In genomic region chr3:16179261-16179660, GRCh38 we compare ENCODE assay signal across 21 cellular contexts. TPM values are rescaled to one million over a fixed set of nuclear protein-coding genes. Genes with fewer than 3 reads are reported as not detected.
DNase-seq lines count a peak whose midpoint lies in the region; ATAC-seq, FAIRE-seq and TF ChIP-seq lines count a peak whose summit lies in the region.
"Had no signal": no experiment of that assay in that cellular context is flagged by ENCODE, and none has a peak within 500 bp of the region (broad histone marks: within the 10 kb centered on the region; RNA-seq: fewer than 3 reads in every experiment).

No MANE protein-coding gene starts in this region.

- FAIRE-seq in HepG2 (lab: Jason Lieb, UNC): no peak
- FAIRE-seq: A204.1, GM12891 had no signal

- no peaks in the 10 kb centered on the region for H3K36me3 Mint-ChIP-seq in activated CD8-positive, alpha-beta T cell treated with anti-CD3 and anti-CD28 coated beads for 36 hours (ENCODE audit: low read depth)
- H3K36me3 Mint-ChIP-seq: CD8-positive, alpha-beta T cell had no signal

- TF ChIP-seq POLR2A in HepG2 (IDR thresholded peaks at IDR 0.05; ENCODE audit: insufficient read depth in 1 of 2, low read depth in 2 of 2, low read length in 2 of 2) (no peak), right lobe of liver (IDR thresholded peaks at IDR 0.05) (no peak), breast epithelium (IDR thresholded peaks at IDR 0.05) (no peak), gastrocnemius medialis (IDR thresholded peaks at IDR 0.05) (no peak)

- no peaks in the 10 kb centered on the region for H3K79me2 ChIP-seq in HepG2 (ENCODE audit: insufficient read depth, low read length)

- no peak overlapping the region for H3K4me2 ChIP-seq in HepG2 (ENCODE audit: low read depth, low read length)

- 50% methylated on average over 2 of the region's 2 CpGs for WGBS in HepG2 (ENCODE audit: low lambda C conversion rate)
- WGBS in right lobe of liver (ENCODE audit: insufficient coverage, low coverage, low lambda C conversion rate, missing lambda C conversion rate): 90% methylated on average over 2 of the region's 2 CpGs

- no peak for TF ChIP-seq EP300 in HepG2 (IDR thresholded peaks at IDR 0.05; ENCODE audit: low read depth in 2 of 2, low read length in 2 of 2)
- TF ChIP-seq EP300 in HepG2 (CRISPR knock-in tag; IDR thresholded peaks at IDR 0.05; ENCODE audit: borderline replicate concordance): no peak

- BruUV-seq in HepG2 (replicated peaks; lab: Mats Ljungman, UMichigan): no TSS peak

- H3K27ac Mint-ChIP-seq in activated CD8-positive, alpha-beta T cell treated with anti-CD3 and anti-CD28 coated beads for 36 hours: no peak overlapping the region
- H3K27ac Mint-ChIP-seq: CD8-positive, alpha-beta T cell had no signal

- H3K4me3 Mint-ChIP-seq in activated CD8-positive, alpha-beta T cell treated with anti-CD3 and anti-CD28 coated beads for 36 hours: no peak overlapping the region
- H3K4me3 Mint-ChIP-seq: CD8-positive, alpha-beta T cell had no signal

- H3K36me3 ChIP-seq in HepG2 (replicated peaks in 1 of 2; ENCODE audit: control insufficient read depth in 1 of 2, insufficient read depth in 2 of 2, low read length in 2 of 2): no peaks in the 10 kb centered on the region
- H3K36me3 ChIP-seq in right lobe of liver: no peaks in the 10 kb centered on the region
- no peaks in the 10 kb centered on the region for H3K36me3 ChIP-seq in breast epithelium
- H3K36me3 ChIP-seq in gastrocnemius medialis: peaks cover 0 to 11% of the 10 kb centered on the region in 2 donors
- H3K36me3 ChIP-seq in lower lobe of right lung: no peaks in the 10 kb centered on the region
- H3K36me3 ChIP-seq: BLaER1 had no signal

- peaks cover 19% of the 10 kb centered on the region for H3K27me3 Mint-ChIP-seq in activated CD8-positive, alpha-beta T cell treated with anti-CD3 and anti-CD28 coated beads for 36 hours

- ATAC-seq in HepG2 (no peak), right lobe of liver (no peak), gastrocnemius medialis (no peak), lower lobe of right lung (no peak)
- no peak for ATAC-seq in activated CD8-positive, alpha-beta T cell treated with anti-CD3 and anti-CD28 coated beads for 36 hours
- ATAC-seq: CD8-positive, alpha-beta T cell had no signal

- DNase-seq in HepG2 (ENCODE audit: low spot score) (no peak), right lobe of liver (no peak), breast epithelium (ENCODE audit: low spot score in 2 of 2) (no peak), gastrocnemius medialis (no peak), lower lobe of right lung (no peak), CD1c-positive myeloid dendritic cell (ENCODE audit: extremely low spot score) (no peak)
- DNase-seq in activated CD4-positive, CD25-positive, alpha-beta regulatory T cell (lab: John Stamatoyannopoulos, UW): no peak
- DNase-seq in activated CD8-positive, alpha-beta T cell treated with anti-CD3 and anti-CD28 coated beads for 36 hours: no peak
- DNase-seq: CD8-positive, alpha-beta T cell; DMS53; EL; GOT3; NCI-H1436 treated with DMSO at 0.1 percent for 48 hours; NCI-H2029; NCI-H345; NCI-H524 treated with DMSO at 0.1 percent for 48 hours; RPMI8226; SHP77 treated with DMSO at 0.1 percent for 48 hours had no signal

- H3K27ac ChIP-seq in HepG2 (ENCODE audit: extremely low read length, insufficient read depth, low read length) (no peak overlapping the region), right lobe of liver (no peak overlapping the region), breast epithelium (peak overlapping the region in 1 of 2 donors; percentile 13), gastrocnemius medialis (peak overlapping the region; percentile 24 to 82 (median 27)), lower lobe of right lung (no peak overlapping the region)
- H3K27ac ChIP-seq: BLaER1 had no signal

- POLR2A ChIA-PET in HepG2 (lab: Yijun Ruan, JAX): interaction anchor here (1.6 kb wide), 1 partner anchor 119 kb away, joined by 4 read pairs; no protein-coding TSS in a partner anchor
- POLR2A ChIA-PET in activated CD8-positive, alpha-beta T cell treated with anti-CD3 and anti-CD28 coated beads for 36 hours (lab: Charles Lee): no interaction called here

- no peaks in the 10 kb centered on the region for H3K9me3 ChIP-seq in HepG2 (ENCODE audit: low read length)
- H3K9me3 ChIP-seq in right lobe of liver: no peaks in the 10 kb centered on the region
- no peaks in the 10 kb centered on the region for H3K9me3 ChIP-seq in breast epithelium
- H3K9me3 ChIP-seq in gastrocnemius medialis: no peaks in the 10 kb centered on the region
- H3K9me3 ChIP-seq in lower lobe of right lung: no peaks in the 10 kb centered on the region
- H3K9me3 ChIP-seq: BLaER1 had no signal

- peaks cover 19% of the 10 kb centered on the region for H3K4me1 ChIP-seq in HepG2 (ENCODE audit: insufficient read depth, low read length)
- peaks cover 0 to under 1% (median 0%) of the 10 kb centered on the region in 4 donors for H3K4me1 ChIP-seq in right lobe of liver
- peaks cover 0 to 1% of the 10 kb centered on the region in 2 donors for H3K4me1 ChIP-seq in breast epithelium
- peaks cover 0 to 22% of the 10 kb centered on the region in 2 donors for H3K4me1 ChIP-seq in gastrocnemius medialis
- H3K4me1 ChIP-seq in lower lobe of right lung: peaks cover 23% of the 10 kb centered on the region

- H2AFZ ChIP-seq in HepG2 (ENCODE audit: low read length): no peak overlapping the region

- intact Hi-C loops in HepG2 (cut with micrococcal nuclease; ENCODE audit: unreplicated experiment): loop anchor here (5.0 kb wide), 2 partner anchors 362 to 547 kb away; no protein-coding TSS in a partner anchor
- intact Hi-C loops in right lobe of liver (cut with DNase I): no loop called here
- intact Hi-C loops in breast epithelium (cut with DNase I; ENCODE audit: low total_unique reads): loop anchor here (5.0 kb wide), 1 partner anchor 117 kb away; no protein-coding TSS in a partner anchor
- intact Hi-C loops in gastrocnemius medialis (cut with DNase I; ENCODE audit: low total_unique reads): loop anchor here (5.0 kb wide), 2 partner anchors 362 to 547 kb away; no protein-coding TSS in a partner anchor
- intact Hi-C loops in lower lobe of right lung (cut with DNase I): no loop called here
- intact Hi-C loops in activated CD8-positive, alpha-beta T cell treated with anti-CD3 and anti-CD28 coated beads for 36 hours (cut with micrococcal nuclease): loop anchor here (5.0 kb wide), 1 partner anchor 362 kb away; no protein-coding TSS in a partner anchor

- no peaks in the 10 kb centered on the region for H3K9me3 Mint-ChIP-seq in activated CD8-positive, alpha-beta T cell treated with anti-CD3 and anti-CD28 coated beads for 36 hours
- H3K9me3 Mint-ChIP-seq: CD8-positive, alpha-beta T cell had no signal

- H4K20me1 ChIP-seq in HepG2 (ENCODE audit: insufficient read depth, low read length): no peaks in the 10 kb centered on the region
- H4K20me1 ChIP-seq: BLaER1 had no signal

- H3K9ac ChIP-seq in HepG2 (ENCODE audit: insufficient read depth, low read depth, low read length): no peak overlapping the region
- H3K9ac ChIP-seq: BLaER1 had no signal

- H3K4me3 ChIP-seq in HepG2 (replicated peaks in 1 of 3; ENCODE audit: insufficient read depth in 1 of 3, low read depth in 2 of 3, low read length in 3 of 3): no peak overlapping the region
- H3K4me3 ChIP-seq in right lobe of liver: no peak overlapping the region
- H3K4me3 ChIP-seq in breast epithelium: peak overlapping the region in 2 of 3 donors; percentile 69 to 71
- H3K4me3 ChIP-seq in gastrocnemius medialis: peak overlapping the region; percentile 4 to 66 (median 64)
- H3K4me3 ChIP-seq in lower lobe of right lung: no peak overlapping the region
- H3K4me3 ChIP-seq: BLaER1 had no signal

- no peaks in the 10 kb centered on the region for H3K4me1 Mint-ChIP-seq in activated CD8-positive, alpha-beta T cell treated with anti-CD3 and anti-CD28 coated beads for 36 hours (ENCODE audit: low read depth)

- no peak for TF ChIP-seq RAD21 in HepG2 (CRISPR knock-in tag; IDR thresholded peaks at IDR 0.05)

- no peak for TF ChIP-seq CTCF in HepG2 (CRISPR knock-in tag; IDR thresholded peaks at IDR 0.05)
- TF ChIP-seq CTCF in right lobe of liver (IDR thresholded peaks at IDR 0.05): no peak
- TF ChIP-seq CTCF in breast epithelium (IDR thresholded peaks at IDR 0.05): no peak
- TF ChIP-seq CTCF in gastrocnemius medialis (IDR thresholded peaks at IDR 0.05 in 4 of 5, conservative IDR thresholded peaks at IDR 0.05 in 1 of 5): no peak
- no peak for TF ChIP-seq CTCF in lower lobe of right lung (IDR thresholded peaks at IDR 0.05)
- no peak for TF ChIP-seq CTCF in activated CD8-positive, alpha-beta T cell treated with anti-CD3 and anti-CD28 coated beads for 36 hours (IDR thresholded peaks at IDR 0.05)

- in situ Hi-C loops in HepG2 (cut with HindIII; ENCODE audit: extremely low pct_ligation_motif_present, low pct_unique_long_range_greater_than_20kb) (no loop called here), gastrocnemius medialis (cut with MboI; ENCODE audit: low sequenced_read_pairs in 4 of 4) (loop anchor here in 2 of 4 donors (10.0 to 25.0 kb wide), 2 partner anchors 66 to 367 kb away; no protein-coding TSS in a partner anchor)

- CTCF ChIA-PET in HepG2 (lab: Yijun Ruan, JAX; ENCODE audit: low intra/inter-chr PET ratio, low total read pairs): interaction anchor here (3.9 kb wide), 1 partner anchor 130 kb away, joined by 58 read pairs; no protein-coding TSS in a partner anchor
- CTCF ChIA-PET in activated CD8-positive, alpha-beta T cell treated with anti-CD3 and anti-CD28 coated beads for 36 hours (lab: Charles Lee): interaction anchor here (0.6 to 2.3 kb wide), 11 partner anchors 10 to 269 kb away, joined by 3 to 56 read pairs (median 5); no protein-coding TSS in a partner anchor

- H3K27me3 ChIP-seq in HepG2 (ENCODE audit: control insufficient read depth in 1 of 2, insufficient read depth in 2 of 2, low read length in 2 of 2): peaks cover 3 to 47% of the 10 kb centered on the region in 2 experiments; a peak in 3 of 5 replicates
- H3K27me3 ChIP-seq in right lobe of liver: no peaks in the 10 kb centered on the region
- no peaks in the 10 kb centered on the region for H3K27me3 ChIP-seq in breast epithelium
- H3K27me3 ChIP-seq in gastrocnemius medialis: no peaks in the 10 kb centered on the region
- no peaks in the 10 kb centered on the region for H3K27me3 ChIP-seq in lower lobe of right lung (ENCODE audit: low read depth)
- H3K27me3 ChIP-seq: BLaER1 had no signal

RNA-seq across cellular contexts. Expression of gene GALNT15, which starts 4.8 kb away (rescaled TPM):
- 0.02 TPM in 1 of 2 replicates, not detected in the other for total RNA-seq in HepG2 (2016; rRNA removed; fragmentation: Illumina TruSeq; extraction: Trizol)
- not detected in 2 replicates for total RNA-seq in HepG2 (2016; cell fraction: cytosol; rRNA removed; fragmentation: Illumina TruSeq; extraction: Trizol; ENCODE audit: low read depth)
- total RNA-seq in HepG2 (2016; cell fraction: insoluble cytoplasmic fraction; rRNA removed; fragmentation: Illumina TruSeq; extraction: Trizol): 0.07 TPM in 1 of 2 replicates, not detected in the other
- total RNA-seq in HepG2 (2016; cell fraction: membrane; rRNA removed; fragmentation: Illumina TruSeq; extraction: Trizol): 0.17 TPM in 1 of 2 replicates, not detected in the other
- total RNA-seq in HepG2 (2016; cell fraction: nucleus; rRNA removed; fragmentation: Illumina TruSeq; extraction: Trizol): not detected in 2 replicates
- polyA plus RNA-seq in HepG2 (2011; rRNA removed): 0.04 and 0.05 TPM in 2 replicates
- polyA plus RNA-seq in HepG2 (2011; cell fraction: cytosol; rRNA removed): 0.05 and 0.13 TPM in 2 replicates
- 0.05 and 0.16 TPM in 2 replicates for polyA plus RNA-seq in HepG2 (2011; cell fraction: nucleus; rRNA removed)
- 0.17 and 0.23 TPM in 2 replicates for polyA plus RNA-seq in HepG2 (2012)
- polyA plus RNA-seq in HepG2 (2016; cell fraction: cytosol; fragmentation: Illumina TruSeq; extraction: Trizol; ENCODE audit: low read depth): not detected in 2 replicates
- 0.09 TPM in 1 of 2 replicates, not detected in the other for polyA plus RNA-seq in HepG2 (2016; cell fraction: insoluble cytoplasmic fraction; fragmentation: Illumina TruSeq; extraction: Trizol; ENCODE audit: low read depth)
- not detected in 2 replicates for polyA plus RNA-seq in HepG2 (2016; cell fraction: membrane; fragmentation: Illumina TruSeq; extraction: Trizol; ENCODE audit: low read depth)
- polyA plus RNA-seq in HepG2 (2016; cell fraction: nucleus; fragmentation: Illumina TruSeq; extraction: Trizol; ENCODE audit: insufficient read depth, low read depth): not detected in 2 replicates
- 0.05 and 0.16 TPM in 2 replicates for polyA minus RNA-seq in HepG2 (2011; rRNA and poly(A)+ RNA removed; ENCODE audit: low replicate concordance)
- not detected in 2 replicates for polyA minus RNA-seq in HepG2 (2011; cell fraction: cytosol; rRNA and poly(A)+ RNA removed)
- polyA minus RNA-seq in HepG2 (2011; cell fraction: nucleus; rRNA and poly(A)+ RNA removed): 0.26 and 0.62 TPM in 2 replicates
- 1 to 10 TPM; 2.0 to 9.2 (median 4.0) TPM for total RNA-seq in right lobe of liver
- 100 to 1,000 TPM in 2 of 3 donors, 10 to 100 TPM in 1; 68.5 to 492 (median 215) TPM for total RNA-seq in breast epithelium
- 10 to 100 TPM; 57.6 to 94.0 (median 79.6) TPM for total RNA-seq in gastrocnemius medialis
- 9.8 TPM for total RNA-seq in lower lobe of right lung
- not detected for total RNA-seq in activated CD8-positive, alpha-beta T cell treated with anti-CD3 and anti-CD28 coated beads for 36 hours
- total RNA-seq: CD8-positive, alpha-beta T cell had no signal

Comparison
In these comparisons a context has a peak if more than half of its experiments do, and no peak if none do; other contexts are left out.
1. intact Hi-C loops: an anchor here in HepG2 (5.0 kb wide), breast epithelium (5.0 kb wide), gastrocnemius medialis (5.0 kb wide) and activated CD8-positive, alpha-beta T cell treated with anti-CD3 and anti-CD28 coated beads for 36 hours (5.0 kb wide); none called in right lobe of liver and lower lobe of right lung.
2. H3K27ac ChIP-seq: peak in gastrocnemius medialis (4 of 4); none in HepG2 (single experiment), right lobe of liver (0 of 3) and lower lobe of right lung (single experiment).
3. H3K4me3 ChIP-seq: peak in breast epithelium (2 of 3) and gastrocnemius medialis (4 of 4); none in HepG2 (0 of 3), right lobe of liver (0 of 3) and lower lobe of right lung (single experiment).